Comparison of ENCODE assay signal across 7 cellular contexts in genomic region chr9:37485389-37486255, GRCh38.
A peak's percentile ranks its signal among the peaks of the same experiment; 100 is the strongest.
DNase-seq lines count a peak whose midpoint lies in the region; ATAC-seq and TF ChIP-seq lines count a peak whose summit lies in the region.

TSS of gene POLR1E (plus strand) at chr9:37485948. CDS start at chr9:37486048, 100 bp downstream.

- TF ChIP-seq CTCF in astrocyte of the spinal cord (IDR thresholded peaks at IDR 0.05; ENCODE audit: low read depth, low read length) (no peak), retinal pigment epithelial cell (conservative IDR thresholded peaks at IDR 0.05; ENCODE audit: low read depth, low read length) (no peak)

- ATAC-seq in GM18517 (IDR thresholded peaks at IDR 0.05; ENCODE audit: unreplicated experiment) (peak; percentile 95), HG03039 (IDR thresholded peaks at IDR 0.05; ENCODE audit: unreplicated experiment) (peak; percentile 92)

- peak within 1 kb of the TSS; percentile 89 for H3K4me3 ChIP-seq in astrocyte of the spinal cord (ENCODE audit: low read depth, low read length)
- H3K4me3 ChIP-seq in retinal pigment epithelial cell (ENCODE audit: low read length), result peak within 1 kb of the TSS; percentile 89

- DNase-seq in NCI-H2081 treated with DMSO at 0.1 percent for 48 hours (lab: John Stamatoyannopoulos, UW) (peak; percentile 84), T1000 (lab: John Stamatoyannopoulos, UW) (peak; percentile 86), astrocyte of the spinal cord (ENCODE audit: low read depth, low spot score) (peak; percentile 90), hippocampal formation (lab: John Stamatoyannopoulos, UW) (peak; percentile 79 to 84), retinal pigment epithelial cell (ENCODE audit: low read depth) (peak; percentile 68)

- in situ Hi-C loops in astrocyte of the spinal cord (cut with HindIII; ENCODE audit: low sequenced_read_pairs), result no loop called here

Comparison
In these comparisons a context has a peak if more than half of its experiments do, and no peak if none do; other contexts are left out.
1. Peak in every context shown above with its lines: DNase-seq, ATAC-seq and H3K4me3 ChIP-seq.